ENCODE assay signal across 20 cellular contexts in genomic region chr7:41774966-41775365, GRCh38.
"Had no signal": no experiment of that assay in that cellular context is flagged by ENCODE, and none has a peak within 500 bp of the region (broad histone marks: within the 10 kb centered on the region; RNA-seq: fewer than 3 reads in every experiment).

No MANE protein-coding gene starts in this region.

- H3K9me3 Mint-ChIP-seq: activated naive CD4-positive, alpha-beta T cell treated with anti-CD3 and anti-CD28 coated beads, Interleukin-2, amount 50 U/mL, for 24 hours; activated T-helper 2 cell treated with anti-CD3 and anti-CD28 coated beads, Interferon-gamma antibody, Interleukin-2, Interleukin-4, amounts not matched to agents 10 μg/mL and 5 μg/mL and 100 μg/mL, durations not matched to agents 14 hours and 24 hours and 36 hours had no signal

- H3K27ac Mint-ChIP-seq: activated CD4-positive, alpha-beta T cell treated with anti-CD3 and anti-CD28 coated beads for 36 hours; activated CD8-positive, alpha-beta memory T cell treated with anti-CD3 and anti-CD28 coated beads, Interleukin-2, amount 10 ng/mL, durations not matched to agents 7 days and 5 days; activated CD8-positive, alpha-beta T cell treated with anti-CD3 and anti-CD28 coated beads, Interleukin-2, amount 10 ng/mL, durations not matched to agents 7 days and 5 days; activated naive CD4-positive, alpha-beta T cell treated with anti-CD3 and anti-CD28 coated beads, Interleukin-2, amount 50 U/mL, for 24 hours; activated T-helper 2 cell treated with anti-CD3 and anti-CD28 coated beads, Interferon-gamma antibody, Interleukin-2, Interleukin-4, amounts not matched to agents 10 μg/mL and 5 μg/mL and 100 μg/mL, durations not matched to agents 14 hours and 24 hours and 36 hours; natural killer cell treated with Interleukin-12 subunit alpha and Interleukin-12 subunit beta and Interleukin-15 and Interleukin-18, amount 100 ng/mL, for 72 hours; progenitor cell of endocrine pancreas; type B pancreatic cell had no signal

- H3K27me3 Mint-ChIP-seq: activated CD8-positive, alpha-beta memory T cell treated with anti-CD3 and anti-CD28 coated beads, Interleukin-2, amount 10 ng/mL, durations not matched to agents 7 days and 5 days; central memory CD8-positive, alpha-beta T cell; progenitor cell of endocrine pancreas; type B pancreatic cell had no signal

- DNase-seq: activated CD4-positive, alpha-beta T cell treated with anti-CD3 and anti-CD28 coated beads for 36 hours; activated CD4-positive, CD25-positive, alpha-beta regulatory T cell; activated CD8-positive, alpha-beta memory T cell treated with anti-CD3 and anti-CD28 coated beads, Interleukin-2, amount 10 ng/mL, durations not matched to agents 7 days and 5 days; activated CD8-positive, alpha-beta T cell treated with anti-CD3 and anti-CD28 coated beads, Interleukin-2, amount 10 ng/mL, durations not matched to agents 7 days and 5 days; activated T-cell treated with anti-CD3 and anti-CD28 coated beads, Interleukin-2, amount 50 U/mL, for 48 hours; dermis blood vessel endothelial cell; effector CD4-positive, alpha-beta T cell; left ventricle myocardium superior; mucosa of descending colon; ovary; right lobe of liver; stimulated activated CD4-positive, alpha-beta T cell treated with anti-CD3 and anti-CD28 coated beads, Interleukin-2, amount 100 ng/mL, for 48 hours; stimulated activated naive CD4-positive, alpha-beta T cell treated with Interleukin-2 at 50 U/mL for 16 hours; testis had no signal

- H3K4me1 Mint-ChIP-seq: activated CD4-positive, alpha-beta T cell treated with anti-CD3 and anti-CD28 coated beads for 36 hours; activated CD8-positive, alpha-beta memory T cell treated with anti-CD3 and anti-CD28 coated beads, Interleukin-2, amount 10 ng/mL, durations not matched to agents 7 days and 5 days; activated naive CD4-positive, alpha-beta T cell treated with anti-CD3 and anti-CD28 coated beads, Interleukin-2, amount 50 U/mL, for 24 hours; central memory CD8-positive, alpha-beta T cell had no signal

- H3K36me3 Mint-ChIP-seq: activated CD8-positive, alpha-beta memory T cell treated with anti-CD3 and anti-CD28 coated beads, Interleukin-2, amount 10 ng/mL, durations not matched to agents 7 days and 5 days; activated naive CD4-positive, alpha-beta T cell treated with anti-CD3 and anti-CD28 coated beads, Interleukin-2, amount 50 U/mL, for 24 hours; natural killer cell treated with Interleukin-12 subunit alpha and Interleukin-12 subunit beta and Interleukin-15 and Interleukin-18, amount 100 ng/mL, for 72 hours; type B pancreatic cell had no signal

- H3K4me3 Mint-ChIP-seq: activated CD4-positive, alpha-beta T cell treated with anti-CD3 and anti-CD28 coated beads for 36 hours; activated CD8-positive, alpha-beta memory T cell treated with anti-CD3 and anti-CD28 coated beads, Interleukin-2, amount 10 ng/mL, durations not matched to agents 7 days and 5 days; activated CD8-positive, alpha-beta T cell treated with anti-CD3 and anti-CD28 coated beads, Interleukin-2, amount 10 ng/mL, durations not matched to agents 7 days and 5 days; activated naive CD4-positive, alpha-beta T cell treated with anti-CD3 and anti-CD28 coated beads, Interleukin-2, amount 50 U/mL, for 24 hours; central memory CD8-positive, alpha-beta T cell; natural killer cell treated with Interleukin-12 subunit alpha and Interleukin-12 subunit beta and Interleukin-15 and Interleukin-18, amount 100 ng/mL, for 72 hours; type B pancreatic cell had no signal
